In the genomic region with DNA sequence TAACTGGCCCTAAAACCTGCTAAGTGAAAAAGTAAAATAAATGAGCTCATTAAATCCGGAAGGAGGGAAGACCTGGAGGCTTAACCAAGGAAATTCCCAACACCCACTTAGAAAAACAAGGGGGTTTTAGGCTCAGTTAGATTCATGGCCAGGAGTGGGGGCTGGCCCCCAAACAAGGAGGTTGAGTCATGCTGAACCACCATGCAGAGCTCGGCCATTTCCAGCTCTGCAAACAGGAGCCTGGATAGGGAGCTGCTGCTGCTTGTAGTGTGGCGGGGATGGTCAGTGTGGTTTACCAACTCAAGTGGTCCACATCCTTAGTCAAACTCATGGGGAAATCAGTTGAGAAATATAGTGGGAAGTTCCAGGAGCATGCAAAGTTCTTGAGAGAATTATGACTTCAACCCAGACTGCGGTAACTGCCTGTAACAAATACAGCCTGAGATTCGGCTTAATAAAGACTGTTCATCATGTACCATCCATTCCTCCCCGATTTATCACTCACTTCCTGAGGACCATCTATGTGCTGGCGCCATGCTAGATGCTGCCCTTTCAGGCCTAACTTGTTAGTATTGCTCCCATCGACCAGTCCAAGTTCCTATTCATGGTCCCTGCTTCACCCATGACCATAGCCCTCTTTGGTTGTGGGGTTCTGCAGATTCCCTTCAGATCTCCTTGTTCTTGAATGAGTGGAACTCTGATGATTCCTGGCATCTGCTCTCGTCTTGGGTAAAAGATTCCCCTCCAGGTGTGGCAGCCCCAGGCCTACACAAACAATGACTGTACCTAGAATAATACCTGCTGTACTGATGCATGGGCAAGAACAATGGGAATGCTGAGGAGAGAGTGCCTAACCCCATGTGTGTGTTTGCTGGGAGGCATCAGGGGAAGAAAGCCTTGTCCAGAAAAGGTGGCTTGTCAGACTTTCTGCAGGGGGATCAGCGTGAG, we compare ENCODE assay signal across 1 cellular context.
TF ChIP-seq lines count a peak whose summit lies in the region.

No MANE protein-coding gene starts in this region.

TF ChIP-seq in IMR-90, 13 proteins besides CTCF, POLR2A, EP300 and RAD21 (continued from another document):
- TF ChIP-seq NFE2L2 (IDR thresholded peaks at IDR 0.05; ENCODE audit: low read depth, low read length), result no peak
